In the genomic region with DNA sequence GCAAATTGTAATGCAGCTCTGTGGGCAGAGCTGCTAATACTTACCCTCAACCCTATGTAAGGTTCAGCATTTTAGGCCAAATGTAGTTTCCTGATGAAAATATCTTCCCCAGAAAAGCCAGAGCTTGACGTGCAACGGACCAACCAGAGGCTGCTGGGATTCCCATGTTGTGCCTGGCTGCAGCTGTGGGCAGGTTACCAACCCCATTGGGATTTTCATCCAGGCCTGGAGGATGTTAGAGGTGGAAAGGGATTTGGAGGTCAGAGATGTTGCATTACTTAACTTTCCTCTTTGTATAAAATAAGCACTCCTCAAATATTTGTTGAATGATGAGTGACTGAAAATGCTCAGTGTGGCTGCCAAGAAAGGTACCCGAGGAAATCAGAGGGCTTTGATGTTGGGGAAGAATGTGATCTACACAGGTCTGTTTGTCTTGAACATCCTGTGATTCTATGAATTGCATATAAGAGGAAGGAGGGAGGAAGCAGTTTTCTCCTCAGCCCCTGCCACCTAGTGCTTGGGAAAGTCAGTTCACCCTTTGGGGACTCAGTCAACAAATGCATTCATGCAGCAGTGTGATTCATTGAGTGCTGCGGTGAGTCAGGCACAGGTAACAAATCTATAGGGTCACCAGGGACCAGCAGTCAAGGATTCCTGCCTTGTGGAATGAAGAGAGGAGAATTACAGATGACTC, we compare ENCODE assay signal across 9 cellular contexts.
DNase-seq lines count a peak whose midpoint lies in the region; ATAC-seq and TF ChIP-seq lines count a peak whose summit lies in the region.
"Had no signal": no experiment of that assay in that cellular context is flagged by ENCODE, and none has a peak within 500 bp of the region (broad histone marks: within the 10 kb centered on the region; RNA-seq: fewer than 3 reads in every experiment).

No MANE protein-coding gene starts in this region.

- no peak overlapping the region for H3K4me3 ChIP-seq in AG04450 (ENCODE audit: low read depth, low read length)
- no peak overlapping the region for H3K4me3 ChIP-seq in GM12865 (ENCODE audit: low read depth, low read length)
- H3K4me3 ChIP-seq in SJSA1: no peak overlapping the region
- H3K4me3 ChIP-seq in HAP-1: no peak overlapping the region

- peaks cover 12% of the 10 kb centered on the region for H3K27me3 Mint-ChIP-seq in stimulated activated memory B cell treated with anti-CD40 and anti-IgM and Interleukin-4, amounts not matched to agents 10 μg/mL and 1 μg/mL and 100 μg/mL, for 72 hours
- H3K27me3 Mint-ChIP-seq in glutamatergic neuron (ENCODE audit: unreplicated experiment): no peaks in the 10 kb centered on the region

- peaks cover 5% of the 10 kb centered on the region for H3K4me1 Mint-ChIP-seq in stimulated activated memory B cell treated with anti-CD40 and anti-IgM and Interleukin-4, amounts not matched to agents 10 μg/mL and 1 μg/mL and 100 μg/mL, for 72 hours
- H3K4me1 Mint-ChIP-seq in glutamatergic neuron (ENCODE audit: low read depth, unreplicated experiment): peaks cover 7% of the 10 kb centered on the region
- no peaks in the 10 kb centered on the region for H3K4me1 Mint-ChIP-seq in stimulated activated effector memory CD8-positive, alpha-beta T cell treated with anti-CD3 and anti-CD28 coated beads, Interleukin-12 subunit alpha, Interleukin-12 subunit beta, amount 100 ng/mL, for 72 hours

- no peak overlapping the region for H3K27ac Mint-ChIP-seq in stimulated activated memory B cell treated with anti-CD40 and anti-IgM and Interleukin-4, amounts not matched to agents 10 μg/mL and 1 μg/mL and 100 μg/mL, for 72 hours
- H3K27ac Mint-ChIP-seq in glutamatergic neuron (ENCODE audit: unreplicated experiment): no peak overlapping the region
- H3K27ac Mint-ChIP-seq in stimulated activated effector memory CD8-positive, alpha-beta T cell treated with anti-CD3 and anti-CD28 coated beads, Interleukin-12 subunit alpha, Interleukin-12 subunit beta, amount 100 ng/mL, for 72 hours: no peak overlapping the region

- POLR2A ChIA-PET in AG04450 (lab: Yijun Ruan, JAX): no interaction called here

- H3K36me3 ChIP-seq in SJSA1 (no peaks in the 10 kb centered on the region), HAP-1 (replicated peaks) (no peaks in the 10 kb centered on the region)

- H3K4me1 ChIP-seq in SJSA1 (replicated peaks) (no peaks in the 10 kb centered on the region), HAP-1 (no peaks in the 10 kb centered on the region)

- H3K36me3 Mint-ChIP-seq in stimulated activated memory B cell treated with anti-CD40 and anti-IgM and Interleukin-4, amounts not matched to agents 10 μg/mL and 1 μg/mL and 100 μg/mL, for 72 hours: no peaks in the 10 kb centered on the region
- no peaks in the 10 kb centered on the region for H3K36me3 Mint-ChIP-seq in glutamatergic neuron (ENCODE audit: unreplicated experiment)
- no peaks in the 10 kb centered on the region for H3K36me3 Mint-ChIP-seq in stimulated activated effector memory CD8-positive, alpha-beta T cell treated with anti-CD3 and anti-CD28 coated beads, Interleukin-12 subunit alpha, Interleukin-12 subunit beta, amount 100 ng/mL, for 72 hours

- H3K27me3 ChIP-seq in AG04450 (ENCODE audit: control insufficient read depth, insufficient read depth, low read length) (peaks cover 5% of the 10 kb centered on the region), SJSA1 (replicated peaks) (no peaks in the 10 kb centered on the region), HAP-1 (ENCODE audit: low read depth) (no peaks in the 10 kb centered on the region)

- CTCF ChIA-PET in AG04450 (lab: Charles Lee): no interaction called here

- DNase-seq in AG04450 (ENCODE audit: low read depth, low spot score): no peak
- DNase-seq in GM12865 (ENCODE audit: low read depth): no peak
- peak; percentile 41 to 58 for DNase-seq in SJSA1 (ENCODE audit: low read depth in 1 of 2, low spot score in 2 of 2)
- peak; percentile 25 for DNase-seq in glomerular visceral epithelial cell (ENCODE audit: extremely low spot score)
- DNase-seq in HAP-1 (ENCODE audit: low spot score in 2 of 2): no peak
- no peak for DNase-seq in glutamatergic neuron
- DNase-seq in stimulated activated effector memory CD8-positive, alpha-beta T cell treated with anti-CD3 and anti-CD28 coated beads, Interleukin-12 subunit alpha, Interleukin-12 subunit beta, amount 100 ng/mL, for 72 hours (ENCODE audit: low spot score in 2 of 2): no peak
- DNase-seq: left cardiac atrium had no signal

- no peak overlapping the region for H3K27ac ChIP-seq in AG04450 (ENCODE audit: low read depth, low read length)
- no peak overlapping the region for H3K27ac ChIP-seq in SJSA1

- H3K9me3 ChIP-seq in AG04450 (ENCODE audit: control insufficient read depth, insufficient read depth, low read length) (no peaks in the 10 kb centered on the region), SJSA1 (replicated peaks) (no peaks in the 10 kb centered on the region), HAP-1 (no peaks in the 10 kb centered on the region)

- no peak overlapping the region for H3K4me3 Mint-ChIP-seq in stimulated activated memory B cell treated with anti-CD40 and anti-IgM and Interleukin-4, amounts not matched to agents 10 μg/mL and 1 μg/mL and 100 μg/mL, for 72 hours
- H3K4me3 Mint-ChIP-seq in glutamatergic neuron (ENCODE audit: unreplicated experiment): no peak overlapping the region
- no peak overlapping the region for H3K4me3 Mint-ChIP-seq in stimulated activated effector memory CD8-positive, alpha-beta T cell treated with anti-CD3 and anti-CD28 coated beads, Interleukin-12 subunit alpha, Interleukin-12 subunit beta, amount 100 ng/mL, for 72 hours

- in situ Hi-C loops in HAP-1 (cut with MboI; ENCODE audit: low sequenced_read_pairs): no loop called here

- H3K9me3 Mint-ChIP-seq in stimulated activated memory B cell treated with anti-CD40 and anti-IgM and Interleukin-4, amounts not matched to agents 10 μg/mL and 1 μg/mL and 100 μg/mL, for 72 hours: peaks cover 2% of the 10 kb centered on the region
- peaks cover 3% of the 10 kb centered on the region for H3K9me3 Mint-ChIP-seq in glutamatergic neuron (ENCODE audit: unreplicated experiment)
- H3K9me3 Mint-ChIP-seq in stimulated activated effector memory CD8-positive, alpha-beta T cell treated with anti-CD3 and anti-CD28 coated beads, Interleukin-12 subunit alpha, Interleukin-12 subunit beta, amount 100 ng/mL, for 72 hours: no peaks in the 10 kb centered on the region

- ATAC-seq in stimulated activated memory B cell treated with anti-CD40 and anti-IgM and Interleukin-4, amounts not matched to agents 10 μg/mL and 1 μg/mL and 100 μg/mL, for 72 hours: no peak
- no peak for ATAC-seq in stimulated activated effector memory CD8-positive, alpha-beta T cell treated with anti-CD3 and anti-CD28 coated beads, Interleukin-12 subunit alpha, Interleukin-12 subunit beta, amount 100 ng/mL, for 72 hours
- ATAC-seq: left cardiac atrium had no signal

- TF ChIP-seq CTCF in AG04450 (IDR thresholded peaks at IDR 0.05; ENCODE audit: low read depth, low read length) (peak; percentile 63), GM12865 (IDR thresholded peaks at IDR 0.05; ENCODE audit: insufficient read depth, low read depth, low read length, missing control alignments) (peak; percentile 3), glutamatergic neuron (IDR thresholded peaks at IDR 0.05; ENCODE audit: partially characterized antibody, unreplicated experiment) (no peak)

Comparison
In these comparisons a context has a peak if more than half of its experiments do, and no peak if none do; other contexts are left out.
1. DNase-seq: peak in SJSA1 (2 of 2) and glomerular visceral epithelial cell (single experiment); none in AG04450 (single experiment), GM12865 (single experiment), HAP-1 (0 of 2), glutamatergic neuron (single experiment) and stimulated activated effector memory CD8-positive, alpha-beta T cell treated with anti-CD3 and anti-CD28 coated beads, Interleukin-12 subunit alpha, Interleukin-12 subunit beta, amount 100 ng/mL, for 72 hours (0 of 2).